ENCODE assay signal across 13 cellular contexts in the genomic region with DNA sequence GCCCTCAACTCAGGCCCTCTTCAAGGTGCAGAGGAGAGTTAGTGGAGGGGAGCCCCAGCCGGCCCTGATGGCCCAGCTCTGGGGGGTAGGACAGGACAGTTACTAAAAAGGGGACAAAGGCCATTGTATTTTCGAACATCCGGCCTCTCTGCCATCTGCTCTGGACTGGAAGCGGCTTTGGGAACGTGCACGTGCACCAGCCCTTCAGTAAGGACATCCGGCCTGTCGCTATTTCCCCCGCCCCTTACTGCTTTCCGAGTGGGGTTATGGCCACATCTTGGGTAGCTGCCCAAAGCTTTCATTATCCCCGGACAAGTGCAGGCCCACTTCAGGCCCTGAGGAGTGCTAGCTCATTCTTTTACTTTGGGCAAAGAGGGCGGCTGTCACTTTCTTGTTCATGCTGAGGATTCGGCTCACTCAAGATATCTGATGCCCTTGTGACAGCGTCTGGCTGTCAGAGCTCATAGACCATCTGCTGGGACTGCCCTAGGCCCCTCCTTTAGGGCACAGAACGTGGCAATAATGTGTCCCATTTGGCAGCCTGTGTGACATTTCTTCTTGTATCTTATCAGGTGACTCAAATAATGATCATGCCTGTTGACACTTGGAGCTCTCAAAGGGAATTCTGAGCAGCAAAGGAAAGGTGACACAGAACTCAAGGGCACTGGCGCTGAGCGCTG. TPM values are rescaled to one million over a fixed set of nuclear protein-coding genes. Genes with fewer than 3 reads are reported as not detected.
DNase-seq lines count a peak whose midpoint lies in the region; ATAC-seq, FAIRE-seq and TF ChIP-seq lines count a peak whose summit lies in the region.
"Had no signal": no experiment of that assay in that cellular context is flagged by ENCODE, and none has a peak within 500 bp of the region (broad histone marks: within the 10 kb centered on the region; RNA-seq: fewer than 3 reads in every experiment).

No MANE protein-coding gene starts in this region.

- FAIRE-seq in kidney (lab: Jason Lieb, UNC), result no peak

- no peaks in the 10 kb centered on the region for H3K9me3 ChIP-seq in kidney (ENCODE audit: control insufficient read depth in 1 of 2, low read length in 2 of 2)

- H3K4me3 ChIP-seq in kidney (ENCODE audit: low read length in 2 of 2), result no peak overlapping the region

- intact Hi-C loops in kidney (cut with DNase I), result no loop called here

- ATAC-seq in HG02852 (IDR thresholded peaks at IDR 0.05; ENCODE audit: unreplicated experiment), result no peak
- no peak for ATAC-seq in HG03565 (IDR thresholded peaks at IDR 0.05; ENCODE audit: unreplicated experiment)

- H3K36me3 ChIP-seq in kidney (ENCODE audit: control insufficient read depth in 1 of 2, insufficient read depth in 2 of 2, low read length in 2 of 2), result no peaks in the 10 kb centered on the region

- peak overlapping the region in 1 of 2 donors; percentile 7 for H3K27ac ChIP-seq in kidney (ENCODE audit: low read depth in 2 of 2, low read length in 2 of 2)
- H3K27ac ChIP-seq: 22Rv1 had no signal

- no peak for TF ChIP-seq CTCF in kidney (IDR thresholded peaks at IDR 0.05; ENCODE audit: borderline replicate concordance, extremely low read depth, insufficient read depth)

- DNase-seq in DMS 273 (lab: John Stamatoyannopoulos, UW; ENCODE audit: unreplicated experiment) (peak; percentile 25), DMS 273 treated with DMSO at 0.1 percent for 48 hours (lab: John Stamatoyannopoulos, UW) (no peak), astrocyte of the hippocampus (ENCODE audit: low read depth, low spot score) (peak; percentile 61), kidney (peak; percentile 84), superior temporal gyrus (ENCODE audit: extremely low spot score) (peak; percentile 42), cerebellar nuclear complex (lab: John Stamatoyannopoulos, UW) (no peak)
- DNase-seq: activated CD4-positive, alpha-beta T cell treated with anti-CD3 and anti-CD28 coated beads, Interleukin-2, amount 10 ng/mL, durations not matched to agents 7 days and 5 days; DND-41; GOT3; NCI-H1048 had no signal

- H3K4me1 ChIP-seq in kidney (ENCODE audit: control insufficient read depth in 1 of 2, insufficient read depth in 1 of 2, low read depth in 1 of 2, low read length in 2 of 2), result peaks cover 0 to 4% of the 10 kb centered on the region in 2 donors

- no peak overlapping the region for H3K9ac ChIP-seq in kidney (ENCODE audit: low read length in 2 of 2)

RNA-seq across cellular contexts. Expression of a gene that starts 17.5 kb away (rescaled TPM):
- total RNA-seq in kidney, result 4.9 TPM
- 5.2 TPM for polyA plus RNA-seq in kidney (ENCODE audit: insufficient read depth, low read depth, low replicate concordance)
- total RNA-seq: activated CD4-positive, alpha-beta T cell treated with anti-CD3 and anti-CD28 coated beads, Interleukin-2, amount 10 ng/mL, durations not matched to agents 7 days and 5 days had no signal

RNA-seq across cellular contexts. Expression of a gene that starts 47.3 kb away (rescaled TPM):
- 33.7 TPM for total RNA-seq in kidney
- 12.5 TPM for polyA plus RNA-seq in kidney (ENCODE audit: insufficient read depth, low read depth, low replicate concordance)

Comparison
In these comparisons a context has a peak if more than half of its experiments do, and no peak if none do; other contexts are left out.
1. DNase-seq: peak in DMS 273 (single experiment), astrocyte of the hippocampus (single experiment), kidney (single experiment) and superior temporal gyrus (single experiment); none in DMS 273 treated with DMSO at 0.1 percent for 48 hours (single experiment) and cerebellar nuclear complex (0 of 2).